ENCODE assay signal across 8 cellular contexts in genomic region chr11:69801513-69802335, GRCh38. TPM values are rescaled to one million over a fixed set of nuclear protein-coding genes. Genes with fewer than 3 reads are reported as not detected.
DNase-seq lines count a peak whose midpoint lies in the region; ATAC-seq and TF ChIP-seq lines count a peak whose summit lies in the region.

No MANE protein-coding gene starts in this region.

- H3K27ac Mint-ChIP-seq in activated CD4-positive, alpha-beta T cell treated with anti-CD3 and anti-CD28 coated beads for 36 hours: no peak overlapping the region
- no peak overlapping the region for H3K27ac Mint-ChIP-seq in activated T-helper 1 cell treated with anti-CD3 and anti-CD28 coated beads, Interleukin-12 subunit alpha, Interleukin-12 subunit beta, Interleukin-2, Interleukin-4 antibody, amounts not matched to agents 30 ng/mL and 10 ng/mL and 1 ng/mL, durations not matched to agents 14 hours and 24 hours and 36 hours

- DNase-seq in heart right ventricle (no peak), Right ventricle myocardium inferior (ENCODE audit: missing footprints) (no peak), fibroblast of mammary gland (ENCODE audit: low read depth) (no peak), DMS79 treated with DMSO at 0.1 percent for 48 hours (lab: John Stamatoyannopoulos, UW) (no peak)
- peak; percentile 60 for DNase-seq in activated CD4-positive, alpha-beta T cell treated with anti-CD3 and anti-CD28 coated beads for 36 hours
- DNase-seq in stimulated activated CD4-positive, alpha-beta T cell treated with anti-CD3 and anti-CD28 coated beads, Interleukin-12 subunit alpha, Interleukin-12 subunit beta, amount 100 ng/mL, for 48 hours (ENCODE audit: low read depth in 2 of 3, low spot score in 1 of 3): peak in 2 of 3 donors; percentile 1 to 29
- DNase-seq in activated T-helper 1 cell treated with anti-CD3 and anti-CD28 coated beads, Interleukin-12 subunit alpha, Interleukin-12 subunit beta, Interleukin-2, Interleukin-4 antibody, amounts not matched to agents 30 ng/mL and 10 ng/mL and 1 ng/mL, durations not matched to agents 14 hours and 24 hours and 36 hours (ENCODE audit: low spot score): no peak

- CTCF ChIA-PET in activated CD4-positive, alpha-beta T cell treated with anti-CD3 and anti-CD28 coated beads for 36 hours (lab: Charles Lee): interaction anchor here (0.7 kb wide), 1 partner anchor 379 kb away, joined by 3 read pairs; no protein-coding TSS in a partner anchor

- 26 to 40% methylated on average over 15 of the region's 15 CpGs for WGBS in heart right ventricle, 2 donors

- POLR2A ChIA-PET in activated CD4-positive, alpha-beta T cell treated with anti-CD3 and anti-CD28 coated beads for 36 hours (lab: Charles Lee): no interaction called here

- no peaks in the 10 kb centered on the region for H3K36me3 Mint-ChIP-seq in activated CD4-positive, alpha-beta T cell treated with anti-CD3 and anti-CD28 coated beads for 36 hours (ENCODE audit: low read depth)
- H3K36me3 Mint-ChIP-seq in activated T-helper 1 cell treated with anti-CD3 and anti-CD28 coated beads, Interleukin-12 subunit alpha, Interleukin-12 subunit beta, Interleukin-2, Interleukin-4 antibody, amounts not matched to agents 30 ng/mL and 10 ng/mL and 1 ng/mL, durations not matched to agents 14 hours and 24 hours and 36 hours (ENCODE audit: low read depth): no peaks in the 10 kb centered on the region

- H3K9me3 ChIP-seq in heart right ventricle: peaks cover 0 to 8% (median 0%) of the 10 kb centered on the region in 11 donors

- peaks cover 0 to 13% (median 0%) of the 10 kb centered on the region in 7 donors for H3K27me3 ChIP-seq in heart right ventricle

- H3K27me3 Mint-ChIP-seq in activated CD4-positive, alpha-beta T cell treated with anti-CD3 and anti-CD28 coated beads for 36 hours: peaks cover 2% of the 10 kb centered on the region
- H3K27me3 Mint-ChIP-seq in activated T-helper 1 cell treated with anti-CD3 and anti-CD28 coated beads, Interleukin-12 subunit alpha, Interleukin-12 subunit beta, Interleukin-2, Interleukin-4 antibody, amounts not matched to agents 30 ng/mL and 10 ng/mL and 1 ng/mL, durations not matched to agents 14 hours and 24 hours and 36 hours (ENCODE audit: insufficient read depth): no peaks in the 10 kb centered on the region

- no peaks in the 10 kb centered on the region for H3K4me1 Mint-ChIP-seq in activated CD4-positive, alpha-beta T cell treated with anti-CD3 and anti-CD28 coated beads for 36 hours
- no peaks in the 10 kb centered on the region for H3K4me1 Mint-ChIP-seq in activated T-helper 1 cell treated with anti-CD3 and anti-CD28 coated beads, Interleukin-12 subunit alpha, Interleukin-12 subunit beta, Interleukin-2, Interleukin-4 antibody, amounts not matched to agents 30 ng/mL and 10 ng/mL and 1 ng/mL, durations not matched to agents 14 hours and 24 hours and 36 hours (ENCODE audit: low read depth)

- peak; percentile 33 to 66 (median 62) for TF ChIP-seq CTCF in heart right ventricle (IDR thresholded peaks at IDR 0.05)
- peak; percentile 57 for TF ChIP-seq CTCF in fibroblast of mammary gland (conservative IDR thresholded peaks at IDR 0.05; ENCODE audit: control insufficient read depth, insufficient read depth, low read depth, low read length)

- no peaks in the 10 kb centered on the region for H3K9me3 Mint-ChIP-seq in activated CD4-positive, alpha-beta T cell treated with anti-CD3 and anti-CD28 coated beads for 36 hours (ENCODE audit: low read depth)
- no peaks in the 10 kb centered on the region for H3K9me3 Mint-ChIP-seq in activated T-helper 1 cell treated with anti-CD3 and anti-CD28 coated beads, Interleukin-12 subunit alpha, Interleukin-12 subunit beta, Interleukin-2, Interleukin-4 antibody, amounts not matched to agents 30 ng/mL and 10 ng/mL and 1 ng/mL, durations not matched to agents 14 hours and 24 hours and 36 hours

- H3K4me3 ChIP-seq in heart right ventricle (no peak overlapping the region), fibroblast of mammary gland (ENCODE audit: control insufficient read depth, low read depth, low read length) (no peak overlapping the region)

- intact Hi-C loops in heart right ventricle (cut with DNase I) (loop anchor here in 2 of 10 donors (5.0 to 10.0 kb wide), 2 partner anchors 66 to 87 kb away; no protein-coding TSS in a partner anchor), Right ventricle myocardium inferior (cut with DNase I) (loop anchor here (10.0 kb wide), 1 partner anchor 117 kb away; no protein-coding TSS in a partner anchor)
- intact Hi-C loops in activated CD4-positive, alpha-beta T cell treated with anti-CD3 and anti-CD28 coated beads for 36 hours (cut with DNase I, micrococcal nuclease): loop anchor here (1.0 to 10.0 kb wide), 2 partner anchors 97 to 115 kb away; partner anchors contain the start of gene FGF19 (in 1 of the 2)
- intact Hi-C loops in activated T-helper 1 cell treated with anti-CD3 and anti-CD28 coated beads, Interleukin-12 subunit alpha, Interleukin-12 subunit beta, Interleukin-2, Interleukin-4 antibody, amounts not matched to agents 30 ng/mL and 10 ng/mL and 1 ng/mL, durations not matched to agents 14 hours and 24 hours and 36 hours (cut with micrococcal nuclease): loop anchor here (1.0 kb wide), 1 partner anchor 115 kb away; no protein-coding TSS in a partner anchor

- H3K27ac ChIP-seq in heart right ventricle: no peak overlapping the region

- no peaks in the 10 kb centered on the region for H3K36me3 ChIP-seq in heart right ventricle

- no peak overlapping the region for H3K4me3 Mint-ChIP-seq in activated CD4-positive, alpha-beta T cell treated with anti-CD3 and anti-CD28 coated beads for 36 hours
- H3K4me3 Mint-ChIP-seq in activated T-helper 1 cell treated with anti-CD3 and anti-CD28 coated beads, Interleukin-12 subunit alpha, Interleukin-12 subunit beta, Interleukin-2, Interleukin-4 antibody, amounts not matched to agents 30 ng/mL and 10 ng/mL and 1 ng/mL, durations not matched to agents 14 hours and 24 hours and 36 hours: no peak overlapping the region

- ATAC-seq in heart right ventricle: no peak
- ATAC-seq in Right ventricle myocardium inferior: no peak
- no peak for ATAC-seq in activated CD4-positive, alpha-beta T cell treated with anti-CD3 and anti-CD28 coated beads for 36 hours
- no peak for ATAC-seq in GM18861 (IDR thresholded peaks at IDR 0.05; ENCODE audit: unreplicated experiment)

- peaks cover 0 to 7% (median 0%) of the 10 kb centered on the region in 9 donors for H3K4me1 ChIP-seq in heart right ventricle

RNA-seq across cellular contexts. Expression of gene FGF3, which starts 17.5 kb away (rescaled TPM):
- not detected for total RNA-seq in heart right ventricle
- polyA plus RNA-seq in heart right ventricle: not detected
- not detected for total RNA-seq in Right ventricle myocardium inferior
- total RNA-seq in activated CD4-positive, alpha-beta T cell treated with anti-CD3 and anti-CD28 coated beads for 36 hours: not detected
- total RNA-seq in activated T-helper 1 cell treated with anti-CD3 and anti-CD28 coated beads, Interleukin-12 subunit alpha, Interleukin-12 subunit beta, Interleukin-2, Interleukin-4 antibody, amounts not matched to agents 30 ng/mL and 10 ng/mL and 1 ng/mL, durations not matched to agents 14 hours and 24 hours and 36 hours: not detected in 2 replicates

RNA-seq across cellular contexts. Expression of gene FGF4, which starts 26.6 kb away (rescaled TPM):
- total RNA-seq in heart right ventricle (not detected), Right ventricle myocardium inferior (not detected)
- polyA plus RNA-seq in heart right ventricle: not detected
- total RNA-seq in activated CD4-positive, alpha-beta T cell treated with anti-CD3 and anti-CD28 coated beads for 36 hours: not detected
- total RNA-seq in activated T-helper 1 cell treated with anti-CD3 and anti-CD28 coated beads, Interleukin-12 subunit alpha, Interleukin-12 subunit beta, Interleukin-2, Interleukin-4 antibody, amounts not matched to agents 30 ng/mL and 10 ng/mL and 1 ng/mL, durations not matched to agents 14 hours and 24 hours and 36 hours: not detected in 2 replicates

Comparison
In these comparisons a context has a peak if more than half of its experiments do, and no peak if none do; other contexts are left out.
1. DNase-seq: peak in activated CD4-positive, alpha-beta T cell treated with anti-CD3 and anti-CD28 coated beads for 36 hours (single experiment) and stimulated activated CD4-positive, alpha-beta T cell treated with anti-CD3 and anti-CD28 coated beads, Interleukin-12 subunit alpha, Interleukin-12 subunit beta, amount 100 ng/mL, for 48 hours (2 of 3); none in heart right ventricle (0 of 2), Right ventricle myocardium inferior (single experiment), fibroblast of mammary gland (single experiment), DMS79 treated with DMSO at 0.1 percent for 48 hours (single experiment) and activated T-helper 1 cell treated with anti-CD3 and anti-CD28 coated beads, Interleukin-12 subunit alpha, Interleukin-12 subunit beta, Interleukin-2, Interleukin-4 antibody, amounts not matched to agents 30 ng/mL and 10 ng/mL and 1 ng/mL, durations not matched to agents 14 hours and 24 hours and 36 hours (single experiment).